27 cellular contexts compared by ENCODE assay signal in genomic region chr2:17115042-17115441, GRCh38.
"Had no signal": no experiment of that assay in that cellular context is flagged by ENCODE, and none has a peak within 500 bp of the region (broad histone marks: within the 10 kb centered on the region; RNA-seq: fewer than 3 reads in every experiment).

No MANE protein-coding gene starts in this region.

- H3K4me1 ChIP-seq: neural progenitor cell, parathyroid adenoma, psoas muscle, right lobe of liver, sigmoid colon, suprapubic skin, testis, tibial artery, transverse colon, upper lobe of right lung, uterus had no signal

- H3K36me3 ChIP-seq: neural progenitor cell, ovary, right lobe of liver, sigmoid colon, suprapubic skin, tibial artery, transverse colon, upper lobe of right lung, uterus had no signal

- H3K27ac ChIP-seq: neural progenitor cell, ovary, parathyroid adenoma, psoas muscle, right lobe of liver, sigmoid colon, suprapubic skin, testis, tibial artery, transverse colon, upper lobe of right lung, uterus had no signal

- H3K4me2 ChIP-seq: neural progenitor cell had no signal

- H3K4me3 ChIP-seq: neural progenitor cell, ovary, psoas muscle, right lobe of liver, sigmoid colon, suprapubic skin, testis, tibial artery, transverse colon, upper lobe of right lung, uterus had no signal

- H3K9me3 ChIP-seq: ovary, psoas muscle, right lobe of liver, sigmoid colon, suprapubic skin, testis, tibial artery, transverse colon, upper lobe of right lung, uterus had no signal

- H3K9ac ChIP-seq: neural progenitor cell, parathyroid adenoma had no signal

- H3K27me3 ChIP-seq: neural progenitor cell, ovary, right lobe of liver, sigmoid colon, suprapubic skin, testis, transverse colon, upper lobe of right lung had no signal

- ATAC-seq: natural killer cell; psoas muscle; right cardiac atrium; right lobe of liver; stimulated activated memory B cell treated with anti-CD40 and anti-IgM and Interleukin-4, amounts not matched to agents 10 μg/mL and 1 μg/mL and 100 μg/mL, for 72 hours; stimulated activated naive CD8-positive, alpha-beta T cell treated with anti-CD3 and anti-CD28 coated beads, Interleukin-15, amount 100 ng/mL, for 72 hours; stimulated activated naive CD8-positive, alpha-beta T cell treated with anti-CD3 and anti-CD28 coated beads, Interleukin-15, Interleukin-2, amounts not matched to agents 100 U/mL and 50 U/mL, for 24 hours; upper lobe of right lung had no signal

- DNase-seq: natural killer cell; occipital lobe; ovary; posterior cingulate gyrus; psoas muscle; right cardiac atrium; right lobe of liver; sigmoid colon; small intestine; stimulated activated CD4-positive, alpha-beta T cell treated with anti-CD3 and anti-CD28 coated beads, Interleukin-12 subunit alpha, Interleukin-12 subunit beta, amount 100 ng/mL, for 4 hours; stimulated activated CD4-positive, alpha-beta T cell treated with anti-CD3 and anti-CD28 coated beads, Interleukin-1b, Interleukin-23, amount 100 ng/mL, for 48 hours; stimulated activated CD4-positive, alpha-beta T cell treated with anti-CD3 and anti-CD28 coated beads, Interleukin-4, amount 100 ng/mL, for 1 hour; stimulated activated CD4-positive, alpha-beta T cell treated with anti-CD3 and anti-CD28 coated beads, Interleukin-4, amount 100 ng/mL, for 4 hours; stimulated activated CD8-positive, alpha-beta memory T cell treated with anti-CD3 and anti-CD28 coated beads, Interleukin-4, amount 100 ng/mL, for 48 hours; stimulated activated naive CD4-positive, alpha-beta T cell; stimulated activated naive CD8-positive, alpha-beta T cell treated with anti-CD3 and anti-CD28 coated beads, Interleukin-15, amount 100 ng/mL, for 72 hours; stimulated activated naive CD8-positive, alpha-beta T cell treated with anti-CD3 and anti-CD28 coated beads, Interleukin-15, Interleukin-2, amounts not matched to agents 100 U/mL and 50 U/mL, for 24 hours; substantia nigra; testis; tibial artery; transverse colon; upper lobe of right lung; uterus had no signal

- FAIRE-seq: small intestine had no signal

- H2AFZ ChIP-seq: neural progenitor cell, parathyroid adenoma had no signal
